ENCODE assay signal across 8 cellular contexts in the genomic region with DNA sequence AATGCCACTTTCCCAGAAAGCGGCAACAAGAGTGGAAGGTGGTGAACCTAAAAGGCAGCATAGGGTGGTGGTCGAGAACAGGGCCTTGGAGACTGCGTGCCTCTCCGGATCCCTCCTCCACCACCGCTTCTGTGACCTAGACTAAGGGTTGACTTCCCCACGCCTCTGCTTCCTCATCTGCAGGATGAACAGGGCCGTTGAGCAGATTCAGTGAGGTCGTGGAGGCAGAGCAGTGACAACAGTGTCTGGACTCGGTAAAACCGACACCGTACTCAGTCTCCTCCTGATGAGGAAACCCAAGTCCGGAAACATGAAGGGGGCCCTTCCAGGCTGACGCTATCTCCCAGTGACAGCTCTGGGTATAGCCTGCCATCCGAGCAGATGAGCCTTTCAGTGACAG.
DNase-seq lines count a peak whose midpoint lies in the region; ATAC-seq and TF ChIP-seq lines count a peak whose summit lies in the region.

No MANE protein-coding gene starts in this region.

- H3K4me2 ChIP-seq in DND-41 (ENCODE audit: insufficient read depth, low read length), result no peak overlapping the region
- no peak overlapping the region for H3K4me2 ChIP-seq in smooth muscle cell

- H2AFZ ChIP-seq in DND-41 (ENCODE audit: low read depth, low read length) (no peak overlapping the region), smooth muscle cell (ENCODE audit: low read depth) (no peak overlapping the region)

- H3K9me3 Mint-ChIP-seq in activated CD8-positive, alpha-beta T cell treated with anti-CD3 and anti-CD28 coated beads, Interleukin-2, amount 10 ng/mL, durations not matched to agents 7 days and 5 days (ENCODE audit: insufficient read depth), result peaks cover 10% of the 10 kb centered on the region

- no peak overlapping the region for H3K27ac Mint-ChIP-seq in activated CD8-positive, alpha-beta T cell treated with anti-CD3 and anti-CD28 coated beads, Interleukin-2, amount 10 ng/mL, durations not matched to agents 7 days and 5 days

- DNase-seq in DND-41, result peak; percentile 56
- DNase-seq in activated CD8-positive, alpha-beta T cell treated with anti-CD3 and anti-CD28 coated beads, Interleukin-2, amount 10 ng/mL, durations not matched to agents 7 days and 5 days, result peak; percentile 86
- DNase-seq in left lobe of liver (ENCODE audit: low spot score), result no peak
- no peak for DNase-seq in smooth muscle cell (lab: John Stamatoyannopoulos, UW; ENCODE audit: unreplicated experiment)
- DNase-seq in NCI-H1048 (lab: John Stamatoyannopoulos, UW), result no peak
- DNase-seq in NCI-H2171 treated with DMSO at 0.1 percent for 48 hours (lab: John Stamatoyannopoulos, UW), result no peak

- peaks cover 92% of the 10 kb centered on the region for H3K79me2 ChIP-seq in DND-41 (ENCODE audit: insufficient read depth, low read length)
- H3K79me2 ChIP-seq in smooth muscle cell (ENCODE audit: low read depth), result no peaks in the 10 kb centered on the region

- peaks cover 9% of the 10 kb centered on the region for H3F3A ChIP-seq in smooth muscle cell (ENCODE audit: low read depth)

- 85% methylated on average over 14 of the region's 14 CpGs for WGBS in smooth muscle cell (ENCODE audit: low lambda C conversion rate)

- H3K27me3 Mint-ChIP-seq in activated CD8-positive, alpha-beta T cell treated with anti-CD3 and anti-CD28 coated beads, Interleukin-2, amount 10 ng/mL, durations not matched to agents 7 days and 5 days (ENCODE audit: low read depth), result no peaks in the 10 kb centered on the region

- CTCF ChIA-PET in activated CD8-positive, alpha-beta T cell treated with anti-CD3 and anti-CD28 coated beads, Interleukin-2, amount 10 ng/mL, durations not matched to agents 7 days and 5 days (lab: Charles Lee), result interaction anchor here (1.0 to 11.7 kb wide), 6 partner anchors 10 to 74 kb away, joined by 3 to 163 read pairs (median 10); no protein-coding TSS in a partner anchor

- H3K9me3 ChIP-seq in DND-41 (ENCODE audit: insufficient read depth, low read length, severe bottlenecking), result peaks cover 13% of the 10 kb centered on the region
- H3K9me3 ChIP-seq in smooth muscle cell (replicated peaks; ENCODE audit: low read depth), result peaks cover 7% of the 10 kb centered on the region

- POLR2A ChIA-PET in activated CD8-positive, alpha-beta T cell treated with anti-CD3 and anti-CD28 coated beads, Interleukin-2, amount 10 ng/mL, durations not matched to agents 7 days and 5 days (lab: Charles Lee), result interaction anchor here (0.6 to 19.3 kb wide), 16 partner anchors 11 to 77 kb away, joined by 3 to 1291 read pairs (median 9); no protein-coding TSS in a partner anchor

- H3K27ac ChIP-seq in DND-41 (ENCODE audit: low read length) (peak overlapping the region; percentile 81), smooth muscle cell (ENCODE audit: low read depth) (no peak overlapping the region)

- peaks cover 96% of the 10 kb centered on the region for H3K36me3 Mint-ChIP-seq in activated CD8-positive, alpha-beta T cell treated with anti-CD3 and anti-CD28 coated beads, Interleukin-2, amount 10 ng/mL, durations not matched to agents 7 days and 5 days (ENCODE audit: low read depth)

- H3K9ac ChIP-seq in DND-41 (ENCODE audit: low read depth, low read length), result no peak overlapping the region
- H3K9ac ChIP-seq in smooth muscle cell (ENCODE audit: low read depth), result no peak overlapping the region

- H4K20me1 ChIP-seq in DND-41 (ENCODE audit: insufficient read depth, low read length), result peaks cover 9% of the 10 kb centered on the region; the same call in 1 of the 2 replicates
- no peaks in the 10 kb centered on the region for H4K20me1 ChIP-seq in smooth muscle cell (ENCODE audit: low read depth)

- no peak overlapping the region for H3K4me3 Mint-ChIP-seq in activated CD8-positive, alpha-beta T cell treated with anti-CD3 and anti-CD28 coated beads, Interleukin-2, amount 10 ng/mL, durations not matched to agents 7 days and 5 days

- ATAC-seq in DND-41 (ENCODE audit: insufficient read depth, low read depth) (peak; percentile 3; the same call in 1 of the 3 replicates), HG03520 (IDR thresholded peaks at IDR 0.05; ENCODE audit: unreplicated experiment) (peak; percentile 19), left lobe of liver (peak; percentile 43), HG02763 (IDR thresholded peaks at IDR 0.05; ENCODE audit: unreplicated experiment) (no peak)
- ATAC-seq in activated CD8-positive, alpha-beta T cell treated with anti-CD3 and anti-CD28 coated beads, Interleukin-2, amount 10 ng/mL, durations not matched to agents 7 days and 5 days, result peak; percentile 49

- H3K4me3 ChIP-seq in DND-41 (ENCODE audit: low read depth in 1 of 2, low read length in 2 of 2) (no peak overlapping the region), smooth muscle cell (no peak overlapping the region)

- H3K4me1 Mint-ChIP-seq in activated CD8-positive, alpha-beta T cell treated with anti-CD3 and anti-CD28 coated beads, Interleukin-2, amount 10 ng/mL, durations not matched to agents 7 days and 5 days (ENCODE audit: low read depth), result peaks cover 99% of the 10 kb centered on the region

- H3K36me3 ChIP-seq in DND-41 (ENCODE audit: insufficient read depth, low read length), result peaks cover 65% of the 10 kb centered on the region
- no peaks in the 10 kb centered on the region for H3K36me3 ChIP-seq in smooth muscle cell (ENCODE audit: low read depth)

- H3K27me3 ChIP-seq in DND-41 (ENCODE audit: insufficient read depth, low read length, poor library complexity) (no peaks in the 10 kb centered on the region), smooth muscle cell (ENCODE audit: low read depth) (no peaks in the 10 kb centered on the region)

- no peak for TF ChIP-seq CTCF in DND-41 (IDR thresholded peaks at IDR 0.05; ENCODE audit: borderline replicate concordance, extremely low read depth, low read length, poor library complexity, severe bottlenecking)
- TF ChIP-seq CTCF in smooth muscle cell (IDR thresholded peaks at IDR 0.05; ENCODE audit: borderline replicate concordance, insufficient read depth, poor library complexity, severe bottlenecking), result no peak

- H3K4me1 ChIP-seq in DND-41 (ENCODE audit: insufficient read depth, low read length) (peaks cover 79% of the 10 kb centered on the region), smooth muscle cell (ENCODE audit: low read depth) (peaks cover 13% of the 10 kb centered on the region)

Comparison
In these comparisons a context has a peak if more than half of its experiments do, and no peak if none do; other contexts are left out.
1. DNase-seq: peak in DND-41 (single experiment) and activated CD8-positive, alpha-beta T cell treated with anti-CD3 and anti-CD28 coated beads, Interleukin-2, amount 10 ng/mL, durations not matched to agents 7 days and 5 days (single experiment); none in left lobe of liver (single experiment), smooth muscle cell (single experiment), NCI-H1048 (single experiment) and NCI-H2171 treated with DMSO at 0.1 percent for 48 hours (single experiment).